In genomic region chr15:85010114-85010471, GRCh38 we compare ENCODE assay signal across 15 cellular contexts. TPM values are rescaled to one million over a fixed set of nuclear protein-coding genes. Genes with fewer than 3 reads are reported as not detected.
DNase-seq lines count a peak whose midpoint lies in the region; ATAC-seq and TF ChIP-seq lines count a peak whose summit lies in the region.
"Had no signal": no experiment of that assay in that cellular context is flagged by ENCODE, and none has a peak within 500 bp of the region (broad histone marks: within the 10 kb centered on the region; RNA-seq: fewer than 3 reads in every experiment).

No MANE protein-coding gene starts in this region.

- H3K27ac Mint-ChIP-seq in activated naive CD8-positive, alpha-beta T cell: peak overlapping the region; percentile 35
- H3K27ac Mint-ChIP-seq in activated naive CD8-positive, alpha-beta T cell treated with anti-CD3 and anti-CD28 coated beads for 36 hours: no peak overlapping the region
- H3K27ac Mint-ChIP-seq in activated B cell treated with CpG ODN at 0.5 μM for 24 hours: peak overlapping the region; percentile 74
- H3K27ac Mint-ChIP-seq in CD14-positive monocyte: peak overlapping the region in 1 of 7 donors; percentile 86
- H3K27ac Mint-ChIP-seq: activated CD4-positive, alpha-beta T cell treated with anti-CD3 and anti-CD28 coated beads, Interleukin-2, amount 10 ng/mL, durations not matched to agents 24 days and 14 days; stimulated activated effector memory CD8-positive, alpha-beta T cell treated with anti-CD3 and anti-CD28 coated beads, Interleukin-12 subunit alpha, Interleukin-12 subunit beta, amount 100 ng/mL, for 72 hours had no signal

- H3K9me3 ChIP-seq in mucosa of descending colon: no peaks in the 10 kb centered on the region
- no peaks in the 10 kb centered on the region for H3K9me3 ChIP-seq in upper lobe of right lung

- ATAC-seq in activated B cell treated with CpG ODN at 0.5 μM for 24 hours (ENCODE audit: low read depth) (peak; percentile 47), mucosa of descending colon (peak; percentile 69), upper lobe of right lung (peak; percentile 11)
- ATAC-seq: foreskin keratinocyte had no signal

- H3K4me1 Mint-ChIP-seq in activated naive CD8-positive, alpha-beta T cell (ENCODE audit: low read depth): peaks cover 41% of the 10 kb centered on the region
- H3K4me1 Mint-ChIP-seq in activated naive CD8-positive, alpha-beta T cell treated with anti-CD3 and anti-CD28 coated beads for 36 hours: peaks cover 29% of the 10 kb centered on the region
- H3K4me1 Mint-ChIP-seq in activated B cell treated with CpG ODN at 0.5 μM for 24 hours: peaks cover 57% of the 10 kb centered on the region
- H3K4me1 Mint-ChIP-seq in CD14-positive monocyte: peaks cover 50% of the 10 kb centered on the region

- H3K4me1 ChIP-seq in mucosa of descending colon (ENCODE audit: low read depth): peaks cover 62% of the 10 kb centered on the region
- peaks cover 48% of the 10 kb centered on the region for H3K4me1 ChIP-seq in upper lobe of right lung
- H3K4me1 ChIP-seq: foreskin keratinocyte had no signal

- H3K36me3 Mint-ChIP-seq in activated naive CD8-positive, alpha-beta T cell: no peaks in the 10 kb centered on the region
- peaks cover 3% of the 10 kb centered on the region for H3K36me3 Mint-ChIP-seq in activated naive CD8-positive, alpha-beta T cell treated with anti-CD3 and anti-CD28 coated beads for 36 hours
- no peaks in the 10 kb centered on the region for H3K36me3 Mint-ChIP-seq in activated B cell treated with CpG ODN at 0.5 μM for 24 hours (ENCODE audit: low read depth)
- H3K36me3 Mint-ChIP-seq in CD14-positive monocyte: no peaks in the 10 kb centered on the region
- H3K36me3 Mint-ChIP-seq: stimulated activated effector memory CD8-positive, alpha-beta T cell treated with anti-CD3 and anti-CD28 coated beads, Interleukin-12 subunit alpha, Interleukin-12 subunit beta, amount 100 ng/mL, for 72 hours had no signal

- DNase-seq in activated naive CD8-positive, alpha-beta T cell treated with anti-CD3 and anti-CD28 coated beads for 36 hours: no peak
- DNase-seq in activated B cell treated with CpG ODN at 0.5 μM for 24 hours (no peak), mucosa of descending colon (no peak), upper lobe of right lung (no peak), pons (ENCODE audit: low spot score) (no peak), RWPE1 (ENCODE audit: low spot score) (no peak), CD14-positive monocyte (ENCODE audit: low spot score) (no peak)
- DNase-seq: activated CD4-positive, alpha-beta T cell treated with anti-CD3 and anti-CD28 coated beads, Interleukin-2, amount 10 ng/mL, durations not matched to agents 24 days and 14 days; activated effector memory CD4-positive, alpha-beta T cell treated with Interleukin-2 at 50 U/mL for 16 hours; kidney glomerular epithelial cell; occipital lobe had no signal

- no peaks in the 10 kb centered on the region for H3K27me3 ChIP-seq in upper lobe of right lung
- H3K27me3 ChIP-seq: foreskin keratinocyte had no signal

- H3K27me3 Mint-ChIP-seq in activated naive CD8-positive, alpha-beta T cell: no peaks in the 10 kb centered on the region
- H3K27me3 Mint-ChIP-seq in activated naive CD8-positive, alpha-beta T cell treated with anti-CD3 and anti-CD28 coated beads for 36 hours: no peaks in the 10 kb centered on the region
- H3K27me3 Mint-ChIP-seq in activated B cell treated with CpG ODN at 0.5 μM for 24 hours (no peaks in the 10 kb centered on the region), CD14-positive monocyte (ENCODE audit: low read depth in 3 of 3) (peaks cover 0 to 3% (median 0%) of the 10 kb centered on the region in 3 donors)
- H3K27me3 Mint-ChIP-seq: activated CD4-positive, alpha-beta T cell treated with anti-CD3 and anti-CD28 coated beads, Interleukin-2, amount 10 ng/mL, durations not matched to agents 24 days and 14 days; dendritic cell treated with granulocyte-macrophage colony-stimulating factor and Interleukin-4, amounts not matched to agents 40 ng/mL and 50 ng/mL, for 4 days had no signal

- CTCF ChIA-PET in activated B cell treated with CpG ODN at 0.5 μM for 24 hours (lab: Charles Lee): interaction anchor here (0.6 to 1.8 kb wide), 6 partner anchors 31 to 361 kb away, joined by 3 to 7 read pairs (median 4); no protein-coding TSS in a partner anchor
- CTCF ChIA-PET in RWPE1 (lab: Yijun Ruan, JAX): interaction anchor here (0.6 to 1.8 kb wide), 6 partner anchors 13 to 424 kb away, joined by 3 to 14 read pairs (median 4); no protein-coding TSS in a partner anchor

- no peaks in the 10 kb centered on the region for H3K9me3 Mint-ChIP-seq in activated naive CD8-positive, alpha-beta T cell (ENCODE audit: low read depth)
- H3K9me3 Mint-ChIP-seq in activated naive CD8-positive, alpha-beta T cell treated with anti-CD3 and anti-CD28 coated beads for 36 hours: no peaks in the 10 kb centered on the region
- H3K9me3 Mint-ChIP-seq in activated B cell treated with CpG ODN at 0.5 μM for 24 hours: no peaks in the 10 kb centered on the region
- H3K9me3 Mint-ChIP-seq in CD14-positive monocyte: no peaks in the 10 kb centered on the region
- H3K9me3 Mint-ChIP-seq: dendritic cell treated with granulocyte-macrophage colony-stimulating factor and Interleukin-4, amounts not matched to agents 40 ng/mL and 50 ng/mL, for 4 days; stimulated activated effector memory CD8-positive, alpha-beta T cell treated with anti-CD3 and anti-CD28 coated beads, Interleukin-12 subunit alpha, Interleukin-12 subunit beta, amount 100 ng/mL, for 72 hours had no signal

- H3K4me3 ChIP-seq in mucosa of descending colon: no peak overlapping the region
- H3K4me3 ChIP-seq in upper lobe of right lung: no peak overlapping the region

- no peak for TF ChIP-seq CTCF in activated B cell treated with CpG ODN at 0.5 μM for 24 hours (IDR thresholded peaks at IDR 0.05)
- no peak for TF ChIP-seq CTCF in mucosa of descending colon (IDR thresholded peaks at IDR 0.05)
- no peak for TF ChIP-seq CTCF in upper lobe of right lung (IDR thresholded peaks at IDR 0.05)
- no peak for TF ChIP-seq CTCF in RWPE1 (conservative IDR thresholded peaks at IDR 0.05; ENCODE audit: low read depth)
- no peak for TF ChIP-seq CTCF in CD14-positive monocyte (IDR thresholded peaks at IDR 0.05)

- POLR2A ChIA-PET in activated B cell treated with CpG ODN at 0.5 μM for 24 hours (lab: Charles Lee) (interaction anchor here (2.3 kb wide), 1 partner anchor 30 kb away, joined by 22 read pairs; the partner anchor contains the start of gene PDE8A), RWPE1 (lab: Yijun Ruan, JAX; ENCODE audit: low non-redundant PET) (no interaction called here)

- intact Hi-C loops in activated B cell treated with CpG ODN at 0.5 μM for 24 hours (cut with micrococcal nuclease) (loop anchor here (1.0 kb wide), 3 partner anchors 30 to 82 kb away; no protein-coding TSS in a partner anchor), mucosa of descending colon (cut with DNase I, micrococcal nuclease) (no loop called here), upper lobe of right lung (cut with DNase I) (no loop called here), CD14-positive monocyte (cut with micrococcal nuclease) (no loop called here)

- no peak overlapping the region for H3K4me3 Mint-ChIP-seq in activated naive CD8-positive, alpha-beta T cell
- no peak overlapping the region for H3K4me3 Mint-ChIP-seq in activated naive CD8-positive, alpha-beta T cell treated with anti-CD3 and anti-CD28 coated beads for 36 hours
- H3K4me3 Mint-ChIP-seq in activated B cell treated with CpG ODN at 0.5 μM for 24 hours (peak overlapping the region; percentile 33), CD14-positive monocyte (no peak overlapping the region)
- H3K4me3 Mint-ChIP-seq: activated CD4-positive, alpha-beta T cell treated with anti-CD3 and anti-CD28 coated beads, Interleukin-2, amount 10 ng/mL, durations not matched to agents 24 days and 14 days; dendritic cell treated with granulocyte-macrophage colony-stimulating factor and Interleukin-4, amounts not matched to agents 40 ng/mL and 50 ng/mL, for 4 days; stimulated activated effector memory CD8-positive, alpha-beta T cell treated with anti-CD3 and anti-CD28 coated beads, Interleukin-12 subunit alpha, Interleukin-12 subunit beta, amount 100 ng/mL, for 72 hours had no signal

- H3K27ac ChIP-seq in upper lobe of right lung (peak overlapping the region; percentile 67), RWPE1 (no peak overlapping the region)
- H3K27ac ChIP-seq: foreskin keratinocyte had no signal

- no peaks in the 10 kb centered on the region for H3K36me3 ChIP-seq in mucosa of descending colon (ENCODE audit: low read depth)
- H3K36me3 ChIP-seq in upper lobe of right lung: no peaks in the 10 kb centered on the region

RNA-seq across cellular contexts. Expression of gene PDE8A, which starts 28.4 kb away (rescaled TPM):
- 10 to 100 TPM; 17.3 to 18.7 TPM for total RNA-seq in activated naive CD8-positive, alpha-beta T cell treated with anti-CD3 and anti-CD28 coated beads for 36 hours
- 25.1 and 32.3 TPM in 2 replicates for total RNA-seq in activated B cell treated with CpG ODN at 0.5 μM for 24 hours
- 100 to 1,000 TPM in 1 of 3 donors, 10 to 100 TPM in 2; 79.7 to 117 (median 98.3) TPM for total RNA-seq in mucosa of descending colon
- total RNA-seq in upper lobe of right lung: 54.7 TPM
- polyA plus RNA-seq in CD14-positive monocyte: 1 to 10 TPM; 2.8 to 4.9 TPM

Comparison
In these comparisons a context has a peak if more than half of its experiments do, and no peak if none do; other contexts are left out.
1. ATAC-seq: peak in every context shown above with its lines; median percentile 69 in mucosa of descending colon; 47 in activated B cell treated with CpG ODN at 0.5 μM for 24 hours; 11 in upper lobe of right lung.